ENCODE assay signal across 9 cellular contexts in the genomic region with DNA sequence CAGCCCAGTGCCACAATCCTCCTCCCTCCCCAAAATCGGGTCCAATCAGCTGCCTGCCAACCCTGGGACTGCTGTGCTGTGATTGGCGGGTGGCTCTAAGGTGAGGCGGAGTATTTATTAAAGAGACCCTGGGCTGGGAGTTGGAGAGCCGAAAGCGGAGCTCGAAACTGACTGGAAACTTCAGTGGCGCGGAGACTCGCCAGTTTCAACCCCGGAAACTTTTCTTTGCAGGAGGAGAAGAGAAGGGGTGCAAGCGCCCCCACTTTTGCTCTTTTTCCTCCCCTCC. TPM values are rescaled to one million over a fixed set of nuclear protein-coding genes. Genes with fewer than 3 reads are reported as not detected.
DNase-seq lines count a peak whose midpoint lies in the region; ATAC-seq and TF ChIP-seq lines count a peak whose summit lies in the region.
"Had no signal": no experiment of that assay in that cellular context is flagged by ENCODE, and none has a peak within 500 bp of the region (broad histone marks: within the 10 kb centered on the region; RNA-seq: fewer than 3 reads in every experiment).

A gene (plus strand): TSS at position 143 of the 286 bp plus-strand sequence. CDS start 372 bp downstream, outside the sequence.

- TF ChIP-seq CTCF in WI38 (IDR thresholded peaks at IDR 0.05; ENCODE audit: low read depth, low read length) (no peak), ovary (IDR thresholded peaks at IDR 0.05) (no peak)

- H3K9me3 ChIP-seq in ovary = no peaks in the 10 kb centered on the region
- no peaks in the 10 kb centered on the region for H3K9me3 ChIP-seq in CD8-positive, alpha-beta memory T cell (ENCODE audit: low read length)

- H3K4me3 ChIP-seq in WI38 (ENCODE audit: low read depth, low read length) = peak within 1 kb of the TSS; percentile 92
- peak within 1 kb of the TSS; percentile 32 for H3K4me3 ChIP-seq in ovary
- H3K4me3 ChIP-seq in CD8-positive, alpha-beta memory T cell (ENCODE audit: low read length) = no peak within 1 kb of the TSS

- TF ChIP-seq POLR2A in ovary (IDR thresholded peaks at IDR 0.05) = no peak

- H3K27me3 ChIP-seq in ovary = no peaks in the 10 kb centered on the region
- H3K27me3 ChIP-seq in CD8-positive, alpha-beta memory T cell (ENCODE audit: insufficient read depth, low read length, poor library complexity, severe bottlenecking) = peaks cover 9% of the 10 kb centered on the region

- WGBS in ovary, 3 donors = 0 to 3% (median 2%) methylated on average over 11 of the region's 11 CpGs

- no peak for DNase-seq in activated naive CD8-positive, alpha-beta T cell treated with anti-CD3 and anti-CD28 coated beads, Interleukin-2, amount 10 ng/mL, durations not matched to agents 7 days and 5 days
- DNase-seq in activated naive CD8-positive, alpha-beta T cell treated with anti-CD3 and anti-CD28 coated beads for 36 hours = no peak
- peak; percentile 83 for DNase-seq in NCI-H1105 treated with DMSO at 0.1 percent for 48 hours (lab: John Stamatoyannopoulos, UW)
- DNase-seq in Right ventricle myocardium inferior (ENCODE audit: missing footprints) = peak; percentile 90
- DNase-seq in ovary = no peak
- DNase-seq in CD8-positive, alpha-beta memory T cell = no peak

- peaks cover 69% of the 10 kb centered on the region for H3K27me3 Mint-ChIP-seq in activated naive CD8-positive, alpha-beta T cell treated with anti-CD3 and anti-CD28 coated beads, Interleukin-2, amount 10 ng/mL, durations not matched to agents 7 days and 5 days
- H3K27me3 Mint-ChIP-seq in activated naive CD8-positive, alpha-beta T cell treated with anti-CD3 and anti-CD28 coated beads for 36 hours = peaks cover 92% of the 10 kb centered on the region
- peaks cover 47 to 65% of the 10 kb centered on the region in 2 donors for H3K27me3 Mint-ChIP-seq in CD8-positive, alpha-beta memory T cell

- H3K36me3 ChIP-seq in ovary = no peaks in the 10 kb centered on the region
- H3K36me3 ChIP-seq in CD8-positive, alpha-beta memory T cell (ENCODE audit: insufficient read depth, low read length) = no peaks in the 10 kb centered on the region

- no peak within 1 kb of the TSS for H3K27ac ChIP-seq in ovary
- no peak within 1 kb of the TSS for H3K27ac ChIP-seq in CD8-positive, alpha-beta memory T cell (ENCODE audit: low read depth, low read length)
- H3K27ac ChIP-seq: HL-60 had no signal

- CTCF ChIA-PET in CD8-positive, alpha-beta memory T cell (lab: Charles Lee) = no interaction called here

- peaks cover 2% of the 10 kb centered on the region for H3K9me3 Mint-ChIP-seq in activated naive CD8-positive, alpha-beta T cell treated with anti-CD3 and anti-CD28 coated beads, Interleukin-2, amount 10 ng/mL, durations not matched to agents 7 days and 5 days
- H3K9me3 Mint-ChIP-seq in activated naive CD8-positive, alpha-beta T cell treated with anti-CD3 and anti-CD28 coated beads for 36 hours = peaks cover 4% of the 10 kb centered on the region
- H3K9me3 Mint-ChIP-seq in CD8-positive, alpha-beta memory T cell = peaks cover 0 to 17% (median 6%) of the 10 kb centered on the region in 5 donors

- ATAC-seq in activated naive CD8-positive, alpha-beta T cell treated with anti-CD3 and anti-CD28 coated beads, Interleukin-2, amount 10 ng/mL, durations not matched to agents 7 days and 5 days (ENCODE audit: low read depth) = no peak
- ATAC-seq in HG02571 (IDR thresholded peaks at IDR 0.05; ENCODE audit: unreplicated experiment) (peak; percentile 80), Right ventricle myocardium inferior (peak; percentile 93)

- H3K27ac Mint-ChIP-seq in activated naive CD8-positive, alpha-beta T cell treated with anti-CD3 and anti-CD28 coated beads, Interleukin-2, amount 10 ng/mL, durations not matched to agents 7 days and 5 days = peak within 1 kb of the TSS; percentile 69
- no peak within 1 kb of the TSS for H3K27ac Mint-ChIP-seq in activated naive CD8-positive, alpha-beta T cell treated with anti-CD3 and anti-CD28 coated beads for 36 hours
- H3K27ac Mint-ChIP-seq in CD8-positive, alpha-beta memory T cell = peak within 1 kb of the TSS in 1 of 8 donors; percentile 60

- intact Hi-C loops in Right ventricle myocardium inferior (cut with DNase I) (loop anchor here (2.0 to 10.0 kb wide), 4 partner anchors 46 to 648 kb away; no protein-coding TSS in a partner anchor), ovary (cut with DNase I) (no loop called here)

- TF ChIP-seq EP300 in ovary (IDR thresholded peaks at IDR 0.05) = no peak

- no peak within 1 kb of the TSS for H3K4me3 Mint-ChIP-seq in activated naive CD8-positive, alpha-beta T cell treated with anti-CD3 and anti-CD28 coated beads, Interleukin-2, amount 10 ng/mL, durations not matched to agents 7 days and 5 days
- H3K4me3 Mint-ChIP-seq in activated naive CD8-positive, alpha-beta T cell treated with anti-CD3 and anti-CD28 coated beads for 36 hours = no peak within 1 kb of the TSS
- peak within 1 kb of the TSS in 3 of 7 donors; percentile 41 to 81 (median 49) for H3K4me3 Mint-ChIP-seq in CD8-positive, alpha-beta memory T cell

- peaks cover 6% of the 10 kb centered on the region for H3K36me3 Mint-ChIP-seq in activated naive CD8-positive, alpha-beta T cell treated with anti-CD3 and anti-CD28 coated beads, Interleukin-2, amount 10 ng/mL, durations not matched to agents 7 days and 5 days
- peaks cover 3% of the 10 kb centered on the region for H3K36me3 Mint-ChIP-seq in activated naive CD8-positive, alpha-beta T cell treated with anti-CD3 and anti-CD28 coated beads for 36 hours
- H3K36me3 Mint-ChIP-seq in CD8-positive, alpha-beta memory T cell = no peaks in the 10 kb centered on the region

- POLR2A ChIA-PET in activated naive CD8-positive, alpha-beta T cell treated with anti-CD3 and anti-CD28 coated beads, Interleukin-2, amount 10 ng/mL, durations not matched to agents 7 days and 5 days (lab: Charles Lee) = no interaction called here
- POLR2A ChIA-PET in CD8-positive, alpha-beta memory T cell (lab: Charles Lee) = no interaction called here

- peaks cover 7% of the 10 kb centered on the region for H3K4me1 Mint-ChIP-seq in activated naive CD8-positive, alpha-beta T cell treated with anti-CD3 and anti-CD28 coated beads, Interleukin-2, amount 10 ng/mL, durations not matched to agents 7 days and 5 days
- peaks cover 9% of the 10 kb centered on the region for H3K4me1 Mint-ChIP-seq in activated naive CD8-positive, alpha-beta T cell treated with anti-CD3 and anti-CD28 coated beads for 36 hours
- H3K4me1 Mint-ChIP-seq in CD8-positive, alpha-beta memory T cell = peaks cover 4 to 9% (median 4%) of the 10 kb centered on the region in 3 donors

- peaks cover 3% of the 10 kb centered on the region for H3K4me1 ChIP-seq in ovary (ENCODE audit: insufficient read depth)
- H3K4me1 ChIP-seq in CD8-positive, alpha-beta memory T cell (ENCODE audit: insufficient read depth, low read length) = no peaks in the 10 kb centered on the region

RNA-seq across cellular contexts. Expression of the gene that starts here (rescaled TPM):
- not detected for total RNA-seq in activated naive CD8-positive, alpha-beta T cell treated with anti-CD3 and anti-CD28 coated beads, Interleukin-2, amount 10 ng/mL, durations not matched to agents 7 days and 5 days
- total RNA-seq in activated naive CD8-positive, alpha-beta T cell treated with anti-CD3 and anti-CD28 coated beads for 36 hours = not detected
- total RNA-seq in Right ventricle myocardium inferior (13.8 TPM), ovary (10 to 100 TPM in 1 of 7 donors, 1 to 10 TPM in 3, under 1 TPM in 2, not detected in 1; 0.10 to 21.6 (median 1.9) TPM)
- 1 to 10 TPM in 1 of 2 donors, under 1 TPM in 1; 0.12 to 1.3 TPM for polyA plus RNA-seq in ovary
- not detected for total RNA-seq in CD8-positive, alpha-beta memory T cell
- polyA plus RNA-seq in CD8-positive, alpha-beta memory T cell = not detected

Comparison
In these comparisons a context has a peak if more than half of its experiments do, and no peak if none do; other contexts are left out.
1. DNase-seq: peak in NCI-H1105 treated with DMSO at 0.1 percent for 48 hours (single experiment) and Right ventricle myocardium inferior (single experiment); none in activated naive CD8-positive, alpha-beta T cell treated with anti-CD3 and anti-CD28 coated beads, Interleukin-2, amount 10 ng/mL, durations not matched to agents 7 days and 5 days (single experiment), activated naive CD8-positive, alpha-beta T cell treated with anti-CD3 and anti-CD28 coated beads for 36 hours (single experiment), ovary (0 of 5) and CD8-positive, alpha-beta memory T cell (0 of 5).